In genomic region chr15:52466134-52466701, GRCh38 we compare ENCODE assay signal across 1 cellular context.
TF ChIP-seq lines count a peak whose summit lies in the region.

No MANE protein-coding gene starts in this region.

TF ChIP-seq in GM12878, 131 proteins besides CTCF, POLR2A, EP300 and RAD21 (continued from another document):
- no peak for TF ChIP-seq ZNF592 (IDR thresholded peaks at IDR 0.05)
- TF ChIP-seq, protein P1, sequence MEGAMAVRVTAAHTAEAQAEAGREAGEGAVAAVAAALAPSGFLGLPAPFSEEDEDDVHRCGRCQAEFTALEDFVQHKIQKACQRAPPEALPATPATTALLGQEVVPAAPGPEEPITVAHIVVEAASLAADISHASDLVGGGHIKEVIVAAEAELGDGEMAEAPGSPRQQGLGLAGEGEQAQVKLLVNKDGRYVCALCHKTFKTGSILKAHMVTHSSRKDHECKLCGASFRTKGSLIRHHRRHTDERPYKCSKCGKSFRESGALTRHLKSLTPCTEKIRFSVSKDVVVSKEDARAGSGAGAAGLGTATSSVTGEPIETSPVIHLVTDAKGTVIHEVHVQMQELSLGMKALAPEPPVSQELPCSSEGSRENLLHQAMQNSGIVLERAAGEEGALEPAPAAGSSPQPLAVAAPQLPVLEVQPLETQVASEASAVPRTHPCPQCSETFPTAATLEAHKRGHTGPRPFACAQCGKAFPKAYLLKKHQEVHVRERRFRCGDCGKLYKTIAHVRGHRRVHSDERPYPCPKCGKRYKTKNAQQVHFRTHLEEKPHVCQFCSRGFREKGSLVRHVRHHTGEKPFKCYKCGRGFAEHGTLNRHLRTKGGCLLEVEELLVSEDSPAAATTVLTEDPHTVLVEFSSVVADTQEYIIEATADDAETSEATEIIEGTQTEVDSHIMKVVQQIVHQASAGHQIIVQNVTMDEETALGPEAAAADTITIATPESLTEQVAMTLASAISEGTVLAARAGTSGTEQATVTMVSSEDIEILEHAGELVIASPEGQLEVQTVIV (IDR thresholded peaks at IDR 0.05; ENCODE audit: borderline replicate concordance, partially characterized antibody): no peak
- TF ChIP-seq NBN (IDR thresholded peaks at IDR 0.05): peak; percentile 94
- peak; percentile 89 for TF ChIP-seq CREM (IDR thresholded peaks at IDR 0.05; ENCODE audit: low read depth)
- TF ChIP-seq CBX5 (IDR thresholded peaks at IDR 0.05; ENCODE audit: low read depth): peak; percentile 94
- TF ChIP-seq, protein P2, sequence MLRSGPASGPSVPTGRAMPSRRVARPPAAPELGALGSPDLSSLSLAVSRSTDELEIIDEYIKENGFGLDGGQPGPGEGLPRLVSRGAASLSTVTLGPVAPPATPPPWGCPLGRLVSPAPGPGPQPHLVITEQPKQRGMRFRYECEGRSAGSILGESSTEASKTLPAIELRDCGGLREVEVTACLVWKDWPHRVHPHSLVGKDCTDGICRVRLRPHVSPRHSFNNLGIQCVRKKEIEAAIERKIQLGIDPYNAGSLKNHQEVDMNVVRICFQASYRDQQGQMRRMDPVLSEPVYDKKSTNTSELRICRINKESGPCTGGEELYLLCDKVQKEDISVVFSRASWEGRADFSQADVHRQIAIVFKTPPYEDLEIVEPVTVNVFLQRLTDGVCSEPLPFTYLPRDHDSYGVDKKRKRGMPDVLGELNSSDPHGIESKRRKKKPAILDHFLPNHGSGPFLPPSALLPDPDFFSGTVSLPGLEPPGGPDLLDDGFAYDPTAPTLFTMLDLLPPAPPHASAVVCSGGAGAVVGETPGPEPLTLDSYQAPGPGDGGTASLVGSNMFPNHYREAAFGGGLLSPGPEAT (IDR thresholded peaks at IDR 0.05; ENCODE audit: low read depth): peak; percentile 89
- TF ChIP-seq IRF4 (IDR thresholded peaks at IDR 0.05; ENCODE audit: low read depth, low read length): peak; percentile 99
- peak; percentile 66 for TF ChIP-seq ATF7 (IDR thresholded peaks at IDR 0.05; ENCODE audit: low read depth)
- peak; percentile 62; the same call in 1 of the 2 replicates for TF ChIP-seq BMI1 (IDR thresholded peaks at IDR 0.05; ENCODE audit: borderline replicate concordance)
- peak; percentile 100 for TF ChIP-seq TCF12 (IDR thresholded peaks at IDR 0.05; ENCODE audit: low read depth, low read length)
- TF ChIP-seq JUND (IDR thresholded peaks at IDR 0.05; ENCODE audit: low read depth, low read length): no peak
- TF ChIP-seq SPI1 (IDR thresholded peaks at IDR 0.05; ENCODE audit: borderline replicate concordance, insufficient read depth, low read depth, low read length): peak; percentile 100
- TF ChIP-seq SMARCA5 (IDR thresholded peaks at IDR 0.05): no peak
- peak; percentile 61; the same call in 1 of the 2 replicates for TF ChIP-seq TAF1 (IDR thresholded peaks at IDR 0.05; ENCODE audit: borderline replicate concordance, low read depth, low read length)
- peak; percentile 99 for TF ChIP-seq TCF3 (IDR thresholded peaks at IDR 0.05; ENCODE audit: borderline replicate concordance, insufficient read depth, low read depth, low read length)
- TF ChIP-seq EGR1 (IDR thresholded peaks at IDR 0.05; ENCODE audit: borderline replicate concordance in 1 of 2, low read depth in 2 of 2, low read length in 2 of 2): peak in 1 of 2 experiments; percentile 72; a peak in 2 of 3 replicates
- peak; percentile 96 for TF ChIP-seq BACH1 (IDR thresholded peaks at IDR 0.05; ENCODE audit: borderline replicate concordance)
- peak; percentile 67; the same call in 1 of the 2 replicates for TF ChIP-seq ZNF24 (IDR thresholded peaks at IDR 0.05)
- TF ChIP-seq PAX5 (IDR thresholded peaks at IDR 0.05; ENCODE audit: borderline replicate concordance, low read depth, low read length): peak; percentile 96
- TF ChIP-seq CHD2 (IDR thresholded peaks at IDR 0.05; ENCODE audit: borderline replicate concordance, low read depth, low read length): peak; percentile 82
- no peak for TF ChIP-seq POLR2AphosphoS2 (IDR thresholded peaks at IDR 0.05; ENCODE audit: low read depth, low read length)
- peak; percentile 70 for TF ChIP-seq MEF2B (IDR thresholded peaks at IDR 0.05; ENCODE audit: partially characterized antibody, poor library complexity, severe bottlenecking)
- peak; percentile 89; the same call in 1 of the 2 replicates for TF ChIP-seq RCOR1 (conservative IDR thresholded peaks at IDR 0.05; ENCODE audit: low read depth, low read length)
- no peak for TF ChIP-seq CBX3 (IDR thresholded peaks at IDR 0.05; ENCODE audit: borderline replicate concordance, low read depth)
- TF ChIP-seq, protein P3, sequence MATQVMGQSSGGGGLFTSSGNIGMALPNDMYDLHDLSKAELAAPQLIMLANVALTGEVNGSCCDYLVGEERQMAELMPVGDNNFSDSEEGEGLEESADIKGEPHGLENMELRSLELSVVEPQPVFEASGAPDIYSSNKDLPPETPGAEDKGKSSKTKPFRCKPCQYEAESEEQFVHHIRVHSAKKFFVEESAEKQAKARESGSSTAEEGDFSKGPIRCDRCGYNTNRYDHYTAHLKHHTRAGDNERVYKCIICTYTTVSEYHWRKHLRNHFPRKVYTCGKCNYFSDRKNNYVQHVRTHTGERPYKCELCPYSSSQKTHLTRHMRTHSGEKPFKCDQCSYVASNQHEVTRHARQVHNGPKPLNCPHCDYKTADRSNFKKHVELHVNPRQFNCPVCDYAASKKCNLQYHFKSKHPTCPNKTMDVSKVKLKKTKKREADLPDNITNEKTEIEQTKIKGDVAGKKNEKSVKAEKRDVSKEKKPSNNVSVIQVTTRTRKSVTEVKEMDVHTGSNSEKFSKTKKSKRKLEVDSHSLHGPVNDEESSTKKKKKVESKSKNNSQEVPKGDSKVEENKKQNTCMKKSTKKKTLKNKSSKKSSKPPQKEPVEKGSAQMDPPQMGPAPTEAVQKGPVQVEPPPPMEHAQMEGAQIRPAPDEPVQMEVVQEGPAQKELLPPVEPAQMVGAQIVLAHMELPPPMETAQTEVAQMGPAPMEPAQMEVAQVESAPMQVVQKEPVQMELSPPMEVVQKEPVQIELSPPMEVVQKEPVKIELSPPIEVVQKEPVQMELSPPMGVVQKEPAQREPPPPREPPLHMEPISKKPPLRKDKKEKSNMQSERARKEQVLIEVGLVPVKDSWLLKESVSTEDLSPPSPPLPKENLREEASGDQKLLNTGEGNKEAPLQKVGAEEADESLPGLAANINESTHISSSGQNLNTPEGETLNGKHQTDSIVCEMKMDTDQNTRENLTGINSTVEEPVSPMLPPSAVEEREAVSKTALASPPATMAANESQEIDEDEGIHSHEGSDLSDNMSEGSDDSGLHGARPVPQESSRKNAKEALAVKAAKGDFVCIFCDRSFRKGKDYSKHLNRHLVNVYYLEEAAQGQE (IDR thresholded peaks at IDR 0.05; ENCODE audit: low read depth, low read length): peak; percentile 57; the same call in 1 of the 2 replicates
- peak; percentile 35; the same call in 1 of the 2 replicates for TF ChIP-seq ZNF217 (IDR thresholded peaks at IDR 0.05)
- TF ChIP-seq TBL1XR1 (IDR thresholded peaks at IDR 0.05; ENCODE audit: low read depth, low read length): peak; percentile 85; the same call in 1 of the 2 replicates
- TF ChIP-seq NR2F1 (conservative IDR thresholded peaks at IDR 0.05): peak; percentile 50; the same call in 1 of the 2 replicates
- TF ChIP-seq HDGF (IDR thresholded peaks at IDR 0.05): peak; percentile 87
- peak; percentile 96 for TF ChIP-seq EED (IDR thresholded peaks at IDR 0.05; ENCODE audit: low read depth)
- no peak for TF ChIP-seq SMAD1 (IDR thresholded peaks at IDR 0.05; ENCODE audit: low read depth, partially characterized antibody)
- TF ChIP-seq NFIC (IDR thresholded peaks at IDR 0.05; ENCODE audit: low read depth, low read length): peak; percentile 84; the same call in 1 of the 2 replicates
